1 cellular context compared by ENCODE assay signal in the genomic region with DNA sequence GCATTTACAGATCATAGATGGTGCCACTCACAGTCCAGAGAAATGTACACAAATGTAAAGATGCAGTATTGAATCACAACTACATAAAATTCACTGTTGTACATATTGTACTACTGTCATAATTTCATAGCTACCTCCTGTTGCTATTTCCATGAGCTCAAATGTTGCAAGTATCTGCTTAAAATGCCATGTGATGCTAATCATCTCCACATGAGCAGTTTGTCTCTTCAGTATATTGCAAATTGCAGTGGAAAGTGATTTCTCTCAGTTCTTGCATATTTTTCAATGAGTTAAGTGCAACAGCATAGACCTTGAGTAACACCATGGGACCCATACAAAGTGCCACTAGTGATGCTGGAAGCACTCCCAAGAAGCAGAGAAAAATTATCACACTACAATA.
TF ChIP-seq lines count a peak whose summit lies in the region.

No MANE protein-coding gene starts in this region.

TF ChIP-seq in H1, 55 proteins besides CTCF, POLR2A, EP300 and RAD21 (continued from another document):
- no peak for TF ChIP-seq BACH1 (IDR thresholded peaks at IDR 0.05; ENCODE audit: low read length)
- TF ChIP-seq TAF1 (IDR thresholded peaks at IDR 0.05; ENCODE audit: low read depth, low read length): no peak
- no peak for TF ChIP-seq SRF (IDR thresholded peaks at IDR 0.05; ENCODE audit: low read depth, low read length)
- no peak for TF ChIP-seq FOSL1 (IDR thresholded peaks at IDR 0.05; ENCODE audit: insufficient read depth, low read depth, low read length)
- TF ChIP-seq EGR1 (IDR thresholded peaks at IDR 0.05; ENCODE audit: borderline replicate concordance, low read depth, low read length): no peak
- TF ChIP-seq KDM4A (IDR thresholded peaks at IDR 0.05; ENCODE audit: low read depth, low read length, severe bottlenecking): no peak
- TF ChIP-seq JUN (IDR thresholded peaks at IDR 0.05; ENCODE audit: low read depth, low read length): no peak
- no peak for TF ChIP-seq ZNF274 (IDR thresholded peaks at IDR 0.05; ENCODE audit: borderline replicate concordance, extremely low read depth, low read length)
